8 cellular contexts compared by ENCODE assay signal in genomic region chr16:14672403-14672971, GRCh38. TPM values are rescaled to one million over a fixed set of nuclear protein-coding genes. Genes with fewer than 3 reads are reported as not detected.
DNase-seq lines count a peak whose midpoint lies in the region; ATAC-seq and TF ChIP-seq lines count a peak whose summit lies in the region.

No MANE protein-coding gene starts in this region.

- H3K27me3 Mint-ChIP-seq in IgD-negative memory B cell = peaks cover 2% of the 10 kb centered on the region

- intact Hi-C loops in esophagus squamous epithelium (cut with DNase I) = no loop called here

- H3K4me3 ChIP-seq in esophagus squamous epithelium = no peak overlapping the region

- no peak for TF ChIP-seq POLR2A in esophagus squamous epithelium (IDR thresholded peaks at IDR 0.05)

- peak overlapping the region; percentile 57 to 90 (median 74) for H3K27ac Mint-ChIP-seq in IgD-negative memory B cell

- no peak overlapping the region for H3K27ac ChIP-seq in esophagus squamous epithelium

- H3K36me3 ChIP-seq in esophagus squamous epithelium = peaks cover 0 to 20% (median 5%) of the 10 kb centered on the region in 3 donors

- ATAC-seq in GM19452 (IDR thresholded peaks at IDR 0.05; ENCODE audit: unreplicated experiment) = peak; percentile 73

- DNase-seq in Caki2 (ENCODE audit: low read depth) = peak; percentile 46
- peak; percentile 70 for DNase-seq in germinal center (ENCODE audit: low spot score)
- no peak for DNase-seq in esophagus squamous epithelium (lab: John Stamatoyannopoulos, UW)
- no peak for DNase-seq in activated T-cell treated with anti-CD3 and anti-CD28 coated beads, Interleukin-2, amount 50 U/mL, for 48 hours
- DNase-seq in GF-D8 (lab: John Stamatoyannopoulos, UW) = no peak
- no peak for DNase-seq in HT-29 (ENCODE audit: low spot score)

- 47 to 53% methylated on average over 7 of the region's 7 CpGs for WGBS in esophagus squamous epithelium, 2 donors

- no peaks in the 10 kb centered on the region for H3K27me3 ChIP-seq in esophagus squamous epithelium

- no peaks in the 10 kb centered on the region for H3K9me3 ChIP-seq in esophagus squamous epithelium

- peak overlapping the region; percentile 48 to 91 (median 77) for H3K4me3 Mint-ChIP-seq in IgD-negative memory B cell

- peaks cover 10 to 20% (median 12%) of the 10 kb centered on the region in 3 donors for H3K4me1 Mint-ChIP-seq in IgD-negative memory B cell

- in situ Hi-C loops in Caki2 (cut with HindIII; ENCODE audit: low pct_unique_long_range_greater_than_20kb, low sequenced_read_pairs) = no loop called here

- TF ChIP-seq CTCF in esophagus squamous epithelium (IDR thresholded peaks at IDR 0.05) = no peak

- H3K9me3 Mint-ChIP-seq in IgD-negative memory B cell = no peaks in the 10 kb centered on the region

- peaks cover 0 to 8% (median 5%) of the 10 kb centered on the region in 3 donors for H3K4me1 ChIP-seq in esophagus squamous epithelium

- H3K36me3 Mint-ChIP-seq in IgD-negative memory B cell = peaks cover 8% of the 10 kb centered on the region

RNA-seq across cellular contexts. Expression of gene PLA2G10, which starts 21.6 kb away (rescaled TPM):
- total RNA-seq in Caki2 (2014; rRNA removed; shearing (Covaris generic); ENCODE audit: low replicate concordance) = not detected in 2 replicates
- polyA plus RNA-seq in IgD-negative memory B cell = 0.24 TPM
- total RNA-seq in esophagus squamous epithelium = under 1 TPM in 1 of 4 donors, not detected in 3; 0.66 TPM
- 0.33 TPM in 1 of 2 replicates, not detected in the other for total RNA-seq in HT-29 (2014; rRNA removed; shearing (Covaris generic))

RNA-seq across cellular contexts. Expression of gene NPIPA3, which starts 30.7 kb away (rescaled TPM):
- total RNA-seq in Caki2 (2014; rRNA removed; shearing (Covaris generic); ENCODE audit: low replicate concordance) = 0.74 TPM in 1 of 2 replicates, not detected in the other
- polyA plus RNA-seq in IgD-negative memory B cell = 0.80 TPM
- total RNA-seq in esophagus squamous epithelium = 1 to 10 TPM in 1 of 4 donors, under 1 TPM in 1, not detected in 2; 0.79 to 2.1 TPM
- 1.1 TPM in 1 of 2 replicates, not detected in the other for total RNA-seq in HT-29 (2014; rRNA removed; shearing (Covaris generic))

RNA-seq across cellular contexts. Expression of gene BFAR, which starts 39.7 kb away (rescaled TPM):
- 163 and 167 TPM in 2 replicates for total RNA-seq in Caki2 (2014; rRNA removed; shearing (Covaris generic); ENCODE audit: low replicate concordance)
- polyA plus RNA-seq in IgD-negative memory B cell = 46.3 TPM
- 10 to 100 TPM; 15.1 to 40.4 (median 22.9) TPM for total RNA-seq in esophagus squamous epithelium
- total RNA-seq in HT-29 (2014; rRNA removed; shearing (Covaris generic)) = 33.3 and 35.5 TPM in 2 replicates

RNA-seq across cellular contexts. Expression of gene PARN, which starts 42.4 kb away (rescaled TPM):
- total RNA-seq in Caki2 (2014; rRNA removed; shearing (Covaris generic); ENCODE audit: low replicate concordance) = 12.9 and 25.9 TPM in 2 replicates
- 53.5 TPM for polyA plus RNA-seq in IgD-negative memory B cell
- total RNA-seq in esophagus squamous epithelium = 10 to 100 TPM; 11.4 to 26.9 (median 20.7) TPM
- 10.8 and 10.9 TPM in 2 replicates for total RNA-seq in HT-29 (2014; rRNA removed; shearing (Covaris generic))

Comparison
In these comparisons a context has a peak if more than half of its experiments do, and no peak if none do; other contexts are left out.
1. DNase-seq: peak in Caki2 (single experiment) and germinal center (single experiment); none in esophagus squamous epithelium (single experiment), activated T-cell treated with anti-CD3 and anti-CD28 coated beads, Interleukin-2, amount 50 U/mL, for 48 hours (0 of 2), GF-D8 (single experiment) and HT-29 (single experiment).